1 cellular context compared by ENCODE assay signal in the genomic region with DNA sequence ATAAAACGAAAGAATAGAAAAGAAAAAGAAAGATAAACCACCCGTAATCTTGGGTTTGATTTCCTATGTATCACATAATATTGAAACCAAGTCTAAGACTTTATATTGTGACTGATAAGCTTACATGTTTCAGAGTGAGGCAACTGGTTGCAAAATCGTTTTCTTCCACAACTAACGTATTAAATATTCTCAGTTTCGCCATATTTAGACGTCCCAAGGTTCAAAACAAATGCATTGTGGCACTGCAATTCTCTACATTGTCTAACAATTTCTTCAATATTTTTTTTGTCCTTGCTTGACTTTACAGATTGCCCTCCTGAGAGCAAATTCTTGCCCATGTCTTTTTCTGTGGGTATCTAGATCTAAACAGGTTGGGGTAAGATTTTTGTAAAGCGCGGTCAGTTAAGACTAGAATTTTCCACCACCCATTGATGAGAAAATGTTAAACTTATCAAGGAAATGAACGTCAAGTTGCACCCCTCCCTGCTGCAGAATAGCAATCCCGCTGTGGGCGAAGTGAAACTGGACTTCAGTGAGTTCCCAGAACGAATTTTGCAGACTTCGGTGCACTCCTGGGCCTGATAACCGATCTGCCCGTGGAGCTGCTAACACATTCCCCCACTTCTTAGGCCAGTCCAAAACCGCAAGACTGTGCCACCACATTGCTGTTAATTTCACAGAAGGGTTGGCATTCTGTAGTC.
TF ChIP-seq lines count a peak whose summit lies in the region.

No MANE protein-coding gene starts in this region.

TF ChIP-seq in HEK293, 187 proteins besides CTCF, POLR2A, EP300 and RAD21 (continued from another document):
- TF ChIP-seq, protein P1, sequence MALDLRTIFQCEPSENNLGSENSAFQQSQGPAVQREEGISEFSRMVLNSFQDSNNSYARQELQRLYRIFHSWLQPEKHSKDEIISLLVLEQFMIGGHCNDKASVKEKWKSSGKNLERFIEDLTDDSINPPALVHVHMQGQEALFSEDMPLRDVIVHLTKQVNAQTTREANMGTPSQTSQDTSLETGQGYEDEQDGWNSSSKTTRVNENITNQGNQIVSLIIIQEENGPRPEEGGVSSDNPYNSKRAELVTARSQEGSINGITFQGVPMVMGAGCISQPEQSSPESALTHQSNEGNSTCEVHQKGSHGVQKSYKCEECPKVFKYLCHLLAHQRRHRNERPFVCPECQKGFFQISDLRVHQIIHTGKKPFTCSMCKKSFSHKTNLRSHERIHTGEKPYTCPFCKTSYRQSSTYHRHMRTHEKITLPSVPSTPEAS (tag by site-specific recombination; IDR thresholded peaks at IDR 0.05): no peak
- TF ChIP-seq ZNF707 (tag by site-specific recombination; IDR thresholded peaks at IDR 0.05): no peak
- TF ChIP-seq, protein P2, sequence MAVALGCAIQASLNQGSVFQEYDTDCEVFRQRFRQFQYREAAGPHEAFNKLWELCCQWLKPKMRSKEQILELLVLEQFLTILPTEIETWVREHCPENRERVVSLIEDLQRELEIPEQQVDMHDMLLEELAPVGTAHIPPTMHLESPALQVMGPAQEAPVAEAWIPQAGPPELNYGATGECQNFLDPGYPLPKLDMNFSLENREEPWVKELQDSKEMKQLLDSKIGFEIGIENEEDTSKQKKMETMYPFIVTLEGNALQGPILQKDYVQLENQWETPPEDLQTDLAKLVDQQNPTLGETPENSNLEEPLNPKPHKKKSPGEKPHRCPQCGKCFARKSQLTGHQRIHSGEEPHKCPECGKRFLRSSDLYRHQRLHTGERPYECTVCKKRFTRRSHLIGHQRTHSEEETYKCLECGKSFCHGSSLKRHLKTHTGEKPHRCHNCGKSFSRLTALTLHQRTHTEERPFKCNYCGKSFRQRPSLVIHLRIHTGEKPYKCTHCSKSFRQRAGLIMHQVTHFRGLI (tag by site-specific recombination; IDR thresholded peaks at IDR 0.05): no peak
- no peak for TF ChIP-seq ZNF239 (tag by site-specific recombination; IDR thresholded peaks at IDR 0.05)
- TF ChIP-seq ZNF501 (tag by site-specific recombination; IDR thresholded peaks at IDR 0.05): no peak
- peak; percentile 56 for TF ChIP-seq ZBTB20 (tag by site-specific recombination; IDR thresholded peaks at IDR 0.05)
- TF ChIP-seq, protein P3, sequence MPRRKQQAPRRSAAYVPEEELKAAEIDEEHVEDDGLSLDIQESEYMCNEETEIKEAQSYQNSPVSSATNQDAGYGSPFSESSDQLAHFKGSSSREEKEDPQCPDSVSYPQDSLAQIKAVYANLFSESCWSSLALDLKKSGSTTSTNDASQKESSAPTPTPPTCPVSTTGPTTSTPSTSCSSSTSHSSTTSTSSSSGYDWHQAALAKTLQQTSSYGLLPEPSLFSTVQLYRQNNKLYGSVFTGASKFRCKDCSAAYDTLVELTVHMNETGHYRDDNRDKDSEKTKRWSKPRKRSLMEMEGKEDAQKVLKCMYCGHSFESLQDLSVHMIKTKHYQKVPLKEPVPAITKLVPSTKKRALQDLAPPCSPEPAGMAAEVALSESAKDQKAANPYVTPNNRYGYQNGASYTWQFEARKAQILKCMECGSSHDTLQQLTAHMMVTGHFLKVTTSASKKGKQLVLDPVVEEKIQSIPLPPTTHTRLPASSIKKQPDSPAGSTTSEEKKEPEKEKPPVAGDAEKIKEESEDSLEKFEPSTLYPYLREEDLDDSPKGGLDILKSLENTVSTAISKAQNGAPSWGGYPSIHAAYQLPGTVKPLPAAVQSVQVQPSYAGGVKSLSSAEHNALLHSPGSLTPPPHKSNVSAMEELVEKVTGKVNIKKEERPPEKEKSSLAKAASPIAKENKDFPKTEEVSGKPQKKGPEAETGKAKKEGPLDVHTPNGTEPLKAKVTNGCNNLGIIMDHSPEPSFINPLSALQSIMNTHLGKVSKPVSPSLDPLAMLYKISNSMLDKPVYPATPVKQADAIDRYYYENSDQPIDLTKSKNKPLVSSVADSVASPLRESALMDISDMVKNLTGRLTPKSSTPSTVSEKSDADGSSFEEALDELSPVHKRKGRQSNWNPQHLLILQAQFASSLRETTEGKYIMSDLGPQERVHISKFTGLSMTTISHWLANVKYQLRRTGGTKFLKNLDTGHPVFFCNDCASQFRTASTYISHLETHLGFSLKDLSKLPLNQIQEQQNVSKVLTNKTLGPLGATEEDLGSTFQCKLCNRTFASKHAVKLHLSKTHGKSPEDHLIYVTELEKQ (tag by site-specific recombination; IDR thresholded peaks at IDR 0.05; ENCODE audit: borderline replicate concordance): no peak
- TF ChIP-seq ZNF24 (tag by site-specific recombination; IDR thresholded peaks at IDR 0.05): no peak
- TF ChIP-seq, protein P4, sequence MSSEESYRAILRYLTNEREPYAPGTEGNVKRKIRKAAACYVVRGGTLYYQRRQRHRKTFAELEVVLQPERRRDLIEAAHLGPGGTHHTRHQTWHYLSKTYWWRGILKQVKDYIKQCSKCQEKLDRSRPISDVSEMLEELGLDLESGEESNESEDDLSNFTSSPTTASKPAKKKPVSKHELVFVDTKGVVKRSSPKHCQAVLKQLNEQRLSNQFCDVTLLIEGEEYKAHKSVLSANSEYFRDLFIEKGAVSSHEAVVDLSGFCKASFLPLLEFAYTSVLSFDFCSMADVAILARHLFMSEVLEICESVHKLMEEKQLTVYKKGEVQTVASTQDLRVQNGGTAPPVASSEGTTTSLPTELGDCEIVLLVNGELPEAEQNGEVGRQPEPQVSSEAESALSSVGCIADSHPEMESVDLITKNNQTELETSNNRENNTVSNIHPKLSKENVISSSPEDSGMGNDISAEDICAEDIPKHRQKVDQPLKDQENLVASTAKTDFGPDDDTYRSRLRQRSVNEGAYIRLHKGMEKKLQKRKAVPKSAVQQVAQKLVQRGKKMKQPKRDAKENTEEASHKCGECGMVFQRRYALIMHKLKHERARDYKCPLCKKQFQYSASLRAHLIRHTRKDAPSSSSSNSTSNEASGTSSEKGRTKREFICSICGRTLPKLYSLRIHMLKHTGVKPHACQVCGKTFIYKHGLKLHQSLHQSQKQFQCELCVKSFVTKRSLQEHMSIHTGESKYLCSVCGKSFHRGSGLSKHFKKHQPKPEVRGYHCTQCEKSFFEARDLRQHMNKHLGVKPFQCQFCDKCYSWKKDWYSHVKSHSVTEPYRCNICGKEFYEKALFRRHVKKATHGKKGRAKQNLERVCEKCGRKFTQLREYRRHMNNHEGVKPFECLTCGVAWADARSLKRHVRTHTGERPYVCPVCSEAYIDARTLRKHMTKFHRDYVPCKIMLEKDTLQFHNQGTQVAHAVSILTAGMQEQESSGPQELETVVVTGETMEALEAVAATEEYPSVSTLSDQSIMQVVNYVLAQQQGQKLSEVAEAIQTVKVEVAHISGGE (tag by site-specific recombination; conservative IDR thresholded peaks at IDR 0.05; ENCODE audit: low read depth): no peak
- no peak for TF ChIP-seq KLF10 (tag by site-specific recombination; IDR thresholded peaks at IDR 0.05)
- 0 out of 2 replicates have a peak, but pooled peaks have one; percentile 19 for TF ChIP-seq ZNF600 (tag by site-specific recombination; IDR thresholded peaks at IDR 0.05)
- TF ChIP-seq, protein P5, sequence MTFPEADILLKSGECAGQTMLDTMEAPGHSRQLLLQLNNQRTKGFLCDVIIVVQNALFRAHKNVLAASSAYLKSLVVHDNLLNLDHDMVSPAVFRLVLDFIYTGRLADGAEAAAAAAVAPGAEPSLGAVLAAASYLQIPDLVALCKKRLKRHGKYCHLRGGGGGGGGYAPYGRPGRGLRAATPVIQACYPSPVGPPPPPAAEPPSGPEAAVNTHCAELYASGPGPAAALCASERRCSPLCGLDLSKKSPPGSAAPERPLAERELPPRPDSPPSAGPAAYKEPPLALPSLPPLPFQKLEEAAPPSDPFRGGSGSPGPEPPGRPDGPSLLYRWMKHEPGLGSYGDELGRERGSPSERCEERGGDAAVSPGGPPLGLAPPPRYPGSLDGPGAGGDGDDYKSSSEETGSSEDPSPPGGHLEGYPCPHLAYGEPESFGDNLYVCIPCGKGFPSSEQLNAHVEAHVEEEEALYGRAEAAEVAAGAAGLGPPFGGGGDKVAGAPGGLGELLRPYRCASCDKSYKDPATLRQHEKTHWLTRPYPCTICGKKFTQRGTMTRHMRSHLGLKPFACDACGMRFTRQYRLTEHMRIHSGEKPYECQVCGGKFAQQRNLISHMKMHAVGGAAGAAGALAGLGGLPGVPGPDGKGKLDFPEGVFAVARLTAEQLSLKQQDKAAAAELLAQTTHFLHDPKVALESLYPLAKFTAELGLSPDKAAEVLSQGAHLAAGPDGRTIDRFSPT (tag by site-specific recombination; IDR thresholded peaks at IDR 0.05): no peak
- peak; percentile 32 for TF ChIP-seq ZBTB17 (tag by site-specific recombination; IDR thresholded peaks at IDR 0.05)
